In the genomic region with DNA sequence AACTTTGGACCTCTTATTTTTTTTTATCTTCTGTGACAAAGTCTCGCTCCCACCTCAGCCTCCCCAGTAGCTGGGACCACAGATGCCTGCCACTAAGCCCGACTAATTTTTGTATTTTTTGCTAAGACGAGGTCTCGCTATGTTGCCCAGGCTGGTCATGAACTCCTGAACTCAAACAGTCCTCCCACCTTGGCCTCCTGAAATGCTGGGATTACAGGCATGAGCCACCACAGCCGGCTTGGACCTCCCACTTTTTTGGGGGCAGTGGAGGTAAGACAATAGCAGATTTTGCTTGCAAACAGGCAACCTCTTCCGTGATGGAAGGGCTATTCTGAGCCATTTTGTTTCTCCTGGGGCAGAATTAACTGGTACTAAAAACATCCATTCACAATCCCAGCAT, we compare ENCODE assay signal across 15 cellular contexts. TPM values are rescaled to one million over a fixed set of nuclear protein-coding genes. Genes with fewer than 3 reads are reported as not detected.
DNase-seq lines count a peak whose midpoint lies in the region; ATAC-seq lines count a peak whose summit lies in the region.
"Had no signal": no experiment of that assay in that cellular context is flagged by ENCODE, and none has a peak within 500 bp of the region (broad histone marks: within the 10 kb centered on the region; RNA-seq: fewer than 3 reads in every experiment).

No MANE protein-coding gene starts in this region.

- intact Hi-C loops in activated CD4-positive, alpha-beta memory T cell treated with anti-CD3 and anti-CD28 coated beads for 36 hours (cut with micrococcal nuclease) = no loop called here

- H3K27me3 Mint-ChIP-seq in activated T-cell treated with anti-CD3 and anti-CD28 coated beads, Interleukin-2, amount 50 U/mL, for 24 hours = peaks cover 3% of the 10 kb centered on the region
- H3K27me3 Mint-ChIP-seq in activated CD4-positive, alpha-beta memory T cell treated with anti-CD3 and anti-CD28 coated beads for 36 hours = no peaks in the 10 kb centered on the region

- H3K4me1 Mint-ChIP-seq in activated T-cell treated with anti-CD3 and anti-CD28 coated beads, Interleukin-2, amount 50 U/mL, for 24 hours (ENCODE audit: low read depth) = peaks cover 23% of the 10 kb centered on the region
- peaks cover 25% of the 10 kb centered on the region for H3K4me1 Mint-ChIP-seq in activated CD4-positive, alpha-beta memory T cell treated with anti-CD3 and anti-CD28 coated beads for 36 hours (ENCODE audit: low read depth)
- H3K4me1 Mint-ChIP-seq in stimulated activated effector memory CD8-positive, alpha-beta T cell treated with anti-CD3 and anti-CD28 coated beads, Interleukin-12 subunit alpha, Interleukin-12 subunit beta, amount 100 ng/mL, for 72 hours = no peaks in the 10 kb centered on the region

- H3K4me3 Mint-ChIP-seq in activated T-cell treated with anti-CD3 and anti-CD28 coated beads, Interleukin-2, amount 50 U/mL, for 24 hours = peak overlapping the region; percentile 55
- H3K4me3 Mint-ChIP-seq in activated CD4-positive, alpha-beta memory T cell treated with anti-CD3 and anti-CD28 coated beads for 36 hours = peak overlapping the region; percentile 54
- peak overlapping the region; percentile 88 for H3K4me3 Mint-ChIP-seq in stimulated activated effector memory CD8-positive, alpha-beta T cell treated with anti-CD3 and anti-CD28 coated beads, Interleukin-12 subunit alpha, Interleukin-12 subunit beta, amount 100 ng/mL, for 72 hours

- no peaks in the 10 kb centered on the region for H3K9me3 Mint-ChIP-seq in activated T-cell treated with anti-CD3 and anti-CD28 coated beads, Interleukin-2, amount 50 U/mL, for 24 hours
- no peaks in the 10 kb centered on the region for H3K9me3 Mint-ChIP-seq in activated CD4-positive, alpha-beta memory T cell treated with anti-CD3 and anti-CD28 coated beads for 36 hours
- H3K9me3 Mint-ChIP-seq in stimulated activated effector memory CD8-positive, alpha-beta T cell treated with anti-CD3 and anti-CD28 coated beads, Interleukin-12 subunit alpha, Interleukin-12 subunit beta, amount 100 ng/mL, for 72 hours = no peaks in the 10 kb centered on the region

- no peak for ATAC-seq in left lobe of liver
- no peak for ATAC-seq in stimulated activated effector memory CD8-positive, alpha-beta T cell treated with anti-CD3 and anti-CD28 coated beads, Interleukin-12 subunit alpha, Interleukin-12 subunit beta, amount 100 ng/mL, for 72 hours
- ATAC-seq: SK-N-SH treated with all-trans-retinoic acid at 6 μM for 48 hours had no signal

- no peak for DNase-seq in activated T-cell treated with anti-CD3 and anti-CD28 coated beads, Interleukin-2, amount 50 U/mL, for 24 hours
- no peak for DNase-seq in activated T-cell treated with anti-CD3 and anti-CD28 coated beads, Interleukin-2, amount 50 U/mL, for 48 hours
- no peak for DNase-seq in activated CD4-positive, alpha-beta memory T cell treated with anti-CD3 and anti-CD28 coated beads for 36 hours
- DNase-seq in left lobe of liver (ENCODE audit: low spot score) (peak; percentile 22), NCI-H2081 (lab: John Stamatoyannopoulos, UW) (no peak), hypothalamus (lab: John Stamatoyannopoulos, UW) (no peak), Kasumi-1 (lab: John Stamatoyannopoulos, UW) (no peak)
- DNase-seq in stimulated activated effector memory CD8-positive, alpha-beta T cell treated with anti-CD3 and anti-CD28 coated beads, Interleukin-12 subunit alpha, Interleukin-12 subunit beta, amount 100 ng/mL, for 72 hours (ENCODE audit: low spot score in 2 of 2) = no peak
- DNase-seq: ACHN; cortex of kidney; MV-4-11; NCI-H2029 treated with DMSO at 0.1 percent for 48 hours; NCI-H524; stimulated activated naive CD4-positive, alpha-beta T cell had no signal

- no peak overlapping the region for H3K27ac Mint-ChIP-seq in activated T-cell treated with anti-CD3 and anti-CD28 coated beads, Interleukin-2, amount 50 U/mL, for 24 hours
- no peak overlapping the region for H3K27ac Mint-ChIP-seq in activated CD4-positive, alpha-beta memory T cell treated with anti-CD3 and anti-CD28 coated beads for 36 hours
- peak overlapping the region; percentile 60 for H3K27ac Mint-ChIP-seq in stimulated activated effector memory CD8-positive, alpha-beta T cell treated with anti-CD3 and anti-CD28 coated beads, Interleukin-12 subunit alpha, Interleukin-12 subunit beta, amount 100 ng/mL, for 72 hours

- CTCF ChIA-PET in activated CD4-positive, alpha-beta memory T cell treated with anti-CD3 and anti-CD28 coated beads for 36 hours (lab: Charles Lee) = interaction anchor here (0.6 to 1.6 kb wide), 2 partner anchors 10 to 36 kb away, joined by 3 read pairs; no protein-coding TSS in a partner anchor

- POLR2A ChIA-PET in activated CD4-positive, alpha-beta memory T cell treated with anti-CD3 and anti-CD28 coated beads for 36 hours (lab: Charles Lee) = interaction anchor here (0.6 kb wide), 1 partner anchor 453 kb away, joined by 3 read pairs; no protein-coding TSS in a partner anchor

- H3K36me3 Mint-ChIP-seq in activated T-cell treated with anti-CD3 and anti-CD28 coated beads, Interleukin-2, amount 50 U/mL, for 24 hours (ENCODE audit: low read depth) = peaks cover 29% of the 10 kb centered on the region
- peaks cover 17% of the 10 kb centered on the region for H3K36me3 Mint-ChIP-seq in activated CD4-positive, alpha-beta memory T cell treated with anti-CD3 and anti-CD28 coated beads for 36 hours
- peaks cover 36% of the 10 kb centered on the region for H3K36me3 Mint-ChIP-seq in stimulated activated effector memory CD8-positive, alpha-beta T cell treated with anti-CD3 and anti-CD28 coated beads, Interleukin-12 subunit alpha, Interleukin-12 subunit beta, amount 100 ng/mL, for 72 hours

RNA-seq across cellular contexts. Expression of a gene that starts 1.2 kb away (rescaled TPM):
- total RNA-seq in activated CD4-positive, alpha-beta memory T cell treated with anti-CD3 and anti-CD28 coated beads for 36 hours = 10 to 100 TPM; 44.3 to 48.7 TPM
- total RNA-seq in left lobe of liver = 15.8 TPM

RNA-seq across cellular contexts. Expression of a gene that starts 7.3 kb away (rescaled TPM):
- not detected for total RNA-seq in activated CD4-positive, alpha-beta memory T cell treated with anti-CD3 and anti-CD28 coated beads for 36 hours
- 0.10 TPM for total RNA-seq in left lobe of liver
